ENCODE assay signal across 36 cellular contexts in the genomic region with DNA sequence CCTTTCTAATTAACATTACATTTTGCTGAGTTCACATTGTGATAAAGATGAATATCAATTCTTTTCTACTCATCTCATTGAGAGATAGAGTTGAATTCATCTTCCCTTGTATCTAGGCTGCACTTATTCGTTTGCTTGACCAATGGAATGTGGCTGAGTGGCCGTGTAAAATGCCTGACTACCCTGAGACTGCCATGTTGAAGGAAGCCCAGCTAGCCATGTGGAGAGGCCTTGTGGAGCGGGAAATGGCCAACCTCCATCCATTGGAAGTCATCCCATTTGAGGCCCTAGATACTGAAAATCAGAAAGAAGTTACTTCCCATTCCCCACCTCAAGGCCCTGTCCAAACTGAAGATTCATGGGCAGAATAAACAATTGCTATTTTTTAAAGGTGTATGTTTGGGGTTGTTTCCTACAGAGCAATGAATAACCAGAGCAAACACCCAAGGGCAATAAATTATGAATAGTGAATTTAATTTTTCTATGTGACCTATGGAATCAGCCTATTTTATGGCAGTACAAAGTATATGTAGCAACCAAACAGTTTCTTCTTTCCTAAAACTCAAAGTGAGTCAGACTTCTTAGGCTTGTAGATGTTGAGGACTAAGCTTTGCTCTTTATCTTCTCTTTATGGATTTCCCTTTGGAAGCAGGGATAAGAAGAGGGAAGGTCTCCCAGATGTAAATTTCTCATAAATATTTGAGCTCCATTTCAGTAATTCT.
"Had no signal": no experiment of that assay in that cellular context is flagged by ENCODE, and none has a peak within 500 bp of the region (broad histone marks: within the 10 kb centered on the region; RNA-seq: fewer than 3 reads in every experiment).

No MANE protein-coding gene starts in this region.

- H3K36me3 Mint-ChIP-seq: activated CD4-positive, alpha-beta memory T cell treated with anti-CD3 and anti-CD28 coated beads for 36 hours; activated naive CD4-positive, alpha-beta T cell treated with anti-CD3 and anti-CD28 coated beads, Interleukin-2, amount 50 U/mL, for 24 hours; T-cell had no signal

- DNase-seq: activated CD4-positive, alpha-beta memory T cell treated with anti-CD3 and anti-CD28 coated beads for 36 hours; activated CD4-positive, alpha-beta T cell treated with anti-CD3 and anti-CD28 coated beads for 36 hours; activated CD4-positive, alpha-beta T cell treated with anti-CD3 and anti-CD28 coated beads, Interleukin-2, amount 10 ng/mL, durations not matched to agents 24 days and 14 days; activated CD4-positive, CD25-positive, alpha-beta regulatory T cell; activated CD4-positive, CD25-positive, alpha-beta regulatory T cell treated with anti-CD3 and anti-CD28 coated beads, Interleukin-2, amount 50 U/mL, for 72 hours; activated CD8-positive, alpha-beta memory T cell treated with anti-CD3 and anti-CD28 coated beads, Interleukin-2, amount 10 ng/mL, durations not matched to agents 7 days and 5 days; activated CD8-positive, alpha-beta memory T cell treated with anti-CD3 and anti-CD28 coated beads, Interleukin-2, amount 50 U/mL, for 4 hours; activated CD8-positive, alpha-beta T cell treated with anti-CD3 and anti-CD28 coated beads, Interleukin-2, amount 10 ng/mL, durations not matched to agents 7 days and 5 days; activated effector memory CD4-positive, alpha-beta T cell treated with anti-CD3 and anti-CD28 coated beads, Interleukin-2, amount 50 U/mL, for 16 hours; activated naive CD4-positive, alpha-beta T cell treated with anti-CD3 and anti-CD28 coated beads for 36 hours; activated naive CD8-positive, alpha-beta T cell treated with anti-CD3 and anti-CD28 coated beads for 36 hours; activated naive CD8-positive, alpha-beta T cell treated with anti-CD3 and anti-CD28 coated beads, Interleukin-2, amount 50 U/mL, for 24 hours; activated T-cell treated with anti-CD3 and anti-CD28 coated beads, Interleukin-2, amount 50 U/mL, for 1 hour; activated T-cell treated with anti-CD3 and anti-CD28 coated beads, Interleukin-2, amount 50 U/mL, for 48 hours; adrenal gland; amygdala; aorta; body of pancreas; caudate nucleus; cortex of kidney; dermis blood vessel endothelial cell; effector CD4-positive, alpha-beta T cell; esophagus squamous epithelium; foreskin melanocyte; T-cell; T-helper 9 cell; WERI-Rb-1 had no signal

- FAIRE-seq: colon, endometrium, endothelial cell of umbilical vein had no signal

- H3K4me1 Mint-ChIP-seq: activated CD4-positive, alpha-beta T cell treated with anti-CD3 and anti-CD28 coated beads for 36 hours; activated CD4-positive, alpha-beta T cell treated with anti-CD3 and anti-CD28 coated beads, Interleukin-2, amount 10 ng/mL, durations not matched to agents 24 days and 14 days; activated CD8-positive, alpha-beta memory T cell treated with anti-CD3 and anti-CD28 coated beads, Interleukin-2, amount 10 ng/mL, durations not matched to agents 7 days and 5 days; activated naive CD4-positive, alpha-beta T cell treated with anti-CD3 and anti-CD28 coated beads, Interleukin-2, amount 50 U/mL, for 24 hours; activated naive CD8-positive, alpha-beta T cell treated with anti-CD3 and anti-CD28 coated beads for 36 hours; activated naive CD8-positive, alpha-beta T cell treated with anti-CD3 and anti-CD28 coated beads, Interleukin-2, amount 50 U/mL, for 24 hours; T-cell had no signal

- H3K36me3 ChIP-seq: adrenal gland, esophagus squamous epithelium, gastroesophageal sphincter, WERI-Rb-1 had no signal

- H3K27me3 Mint-ChIP-seq: activated CD4-positive, alpha-beta memory T cell treated with anti-CD3 and anti-CD28 coated beads for 36 hours; activated CD4-positive, alpha-beta T cell treated with anti-CD3 and anti-CD28 coated beads for 36 hours; activated CD8-positive, alpha-beta memory T cell treated with anti-CD3 and anti-CD28 coated beads, Interleukin-2, amount 10 ng/mL, durations not matched to agents 7 days and 5 days; activated naive CD4-positive, alpha-beta T cell treated with anti-CD3 and anti-CD28 coated beads, Interleukin-2, amount 50 U/mL, for 24 hours; activated naive CD8-positive, alpha-beta T cell treated with anti-CD3 and anti-CD28 coated beads for 36 hours; activated naive CD8-positive, alpha-beta T cell treated with anti-CD3 and anti-CD28 coated beads, Interleukin-2, amount 50 U/mL, for 24 hours; T-cell had no signal

- H3K27ac Mint-ChIP-seq: activated CD4-positive, alpha-beta memory T cell treated with anti-CD3 and anti-CD28 coated beads for 36 hours; activated CD4-positive, alpha-beta T cell treated with anti-CD3 and anti-CD28 coated beads for 36 hours; activated CD4-positive, alpha-beta T cell treated with anti-CD3 and anti-CD28 coated beads, Interleukin-2, amount 10 ng/mL, durations not matched to agents 24 days and 14 days; activated CD8-positive, alpha-beta memory T cell treated with anti-CD3 and anti-CD28 coated beads, Interleukin-2, amount 10 ng/mL, durations not matched to agents 7 days and 5 days; activated CD8-positive, alpha-beta T cell treated with anti-CD3 and anti-CD28 coated beads, Interleukin-2, amount 10 ng/mL, durations not matched to agents 7 days and 5 days; activated naive CD4-positive, alpha-beta T cell treated with anti-CD3 and anti-CD28 coated beads for 36 hours; activated naive CD4-positive, alpha-beta T cell treated with anti-CD3 and anti-CD28 coated beads, Interleukin-2, amount 50 U/mL, for 24 hours; activated naive CD8-positive, alpha-beta T cell treated with anti-CD3 and anti-CD28 coated beads for 36 hours; activated naive CD8-positive, alpha-beta T cell treated with anti-CD3 and anti-CD28 coated beads, Interleukin-2, amount 50 U/mL, for 24 hours; activated T-helper 1 cell treated with anti-CD3 and anti-CD28 coated beads, Interleukin-12 subunit alpha, Interleukin-12 subunit beta, Interleukin-2, Interleukin-4 antibody, amounts not matched to agents 30 ng/mL and 10 ng/mL and 1 ng/mL, durations not matched to agents 14 hours and 24 hours and 36 hours; activated T-helper 2 cell treated with anti-CD3 and anti-CD28 coated beads, Interferon-gamma antibody, Interleukin-2, Interleukin-4, amounts not matched to agents 10 μg/mL and 5 μg/mL and 100 μg/mL, durations not matched to agents 14 hours and 24 hours and 36 hours; T-cell; T-helper 1 cell treated with Interleukin-12 subunit alpha and Interleukin-12 subunit beta and Interleukin-4 antibody, amounts not matched to agents 30 μg/mL and 1 μg/mL, for 36 hours had no signal

- H3K4me3 Mint-ChIP-seq: activated CD4-positive, alpha-beta memory T cell treated with anti-CD3 and anti-CD28 coated beads for 36 hours; activated CD4-positive, alpha-beta T cell treated with anti-CD3 and anti-CD28 coated beads for 36 hours; activated CD4-positive, alpha-beta T cell treated with anti-CD3 and anti-CD28 coated beads, Interleukin-2, amount 10 ng/mL, durations not matched to agents 24 days and 14 days; activated CD8-positive, alpha-beta memory T cell treated with anti-CD3 and anti-CD28 coated beads, Interleukin-2, amount 10 ng/mL, durations not matched to agents 7 days and 5 days; activated CD8-positive, alpha-beta T cell treated with anti-CD3 and anti-CD28 coated beads, Interleukin-2, amount 10 ng/mL, durations not matched to agents 7 days and 5 days; activated naive CD4-positive, alpha-beta T cell treated with anti-CD3 and anti-CD28 coated beads for 36 hours; activated naive CD4-positive, alpha-beta T cell treated with anti-CD3 and anti-CD28 coated beads, Interleukin-2, amount 50 U/mL, for 24 hours; activated naive CD8-positive, alpha-beta T cell treated with anti-CD3 and anti-CD28 coated beads for 36 hours; activated naive CD8-positive, alpha-beta T cell treated with anti-CD3 and anti-CD28 coated beads, Interleukin-2, amount 50 U/mL, for 24 hours; activated T-helper 1 cell treated with anti-CD3 and anti-CD28 coated beads, Interleukin-12 subunit alpha, Interleukin-12 subunit beta, Interleukin-2, Interleukin-4 antibody, amounts not matched to agents 30 ng/mL and 10 ng/mL and 1 ng/mL, durations not matched to agents 14 hours and 24 hours and 36 hours; T-cell; T-helper 1 cell treated with Interleukin-12 subunit alpha and Interleukin-12 subunit beta and Interleukin-4 antibody, amounts not matched to agents 30 μg/mL and 1 μg/mL, for 36 hours had no signal

- H3K27ac ChIP-seq: body of pancreas, epithelial cell of prostate, esophagus squamous epithelium, gastroesophageal sphincter, WERI-Rb-1 had no signal

- H3K4me3 ChIP-seq: adrenal gland, body of pancreas, esophagus squamous epithelium, gastroesophageal sphincter had no signal

- ATAC-seq: activated CD4-positive, alpha-beta T cell treated with anti-CD3 and anti-CD28 coated beads for 36 hours; activated CD8-positive, alpha-beta memory T cell treated with anti-CD3 and anti-CD28 coated beads, Interleukin-2, amount 10 ng/mL, durations not matched to agents 7 days and 5 days; activated CD8-positive, alpha-beta T cell treated with anti-CD3 and anti-CD28 coated beads, Interleukin-2, amount 10 ng/mL, durations not matched to agents 7 days and 5 days; activated naive CD8-positive, alpha-beta T cell treated with anti-CD3 and anti-CD28 coated beads, Interleukin-2, amount 50 U/mL, for 24 hours; body of pancreas; gastroesophageal sphincter; T-cell had no signal

- H3K27me3 ChIP-seq: adrenal gland, body of pancreas, esophagus squamous epithelium, gastroesophageal sphincter had no signal

- H3K4me1 ChIP-seq: adrenal gland, body of pancreas had no signal

- H3K9me3 Mint-ChIP-seq: activated CD4-positive, alpha-beta T cell treated with anti-CD3 and anti-CD28 coated beads, Interleukin-2, amount 10 ng/mL, durations not matched to agents 24 days and 14 days; activated naive CD4-positive, alpha-beta T cell treated with anti-CD3 and anti-CD28 coated beads, Interleukin-2, amount 50 U/mL, for 24 hours; activated naive CD8-positive, alpha-beta T cell treated with anti-CD3 and anti-CD28 coated beads, Interleukin-2, amount 50 U/mL, for 24 hours; activated T-helper 1 cell treated with anti-CD3 and anti-CD28 coated beads, Interleukin-12 subunit alpha, Interleukin-12 subunit beta, Interleukin-2, Interleukin-4 antibody, amounts not matched to agents 30 ng/mL and 10 ng/mL and 1 ng/mL, durations not matched to agents 14 hours and 24 hours and 36 hours; activated T-helper 2 cell treated with anti-CD3 and anti-CD28 coated beads, Interferon-gamma antibody, Interleukin-2, Interleukin-4, amounts not matched to agents 10 μg/mL and 5 μg/mL and 100 μg/mL, durations not matched to agents 14 hours and 24 hours and 36 hours had no signal

- H3K9me3 ChIP-seq: adrenal gland, body of pancreas, esophagus squamous epithelium, gastroesophageal sphincter had no signal
